In the genomic region with DNA sequence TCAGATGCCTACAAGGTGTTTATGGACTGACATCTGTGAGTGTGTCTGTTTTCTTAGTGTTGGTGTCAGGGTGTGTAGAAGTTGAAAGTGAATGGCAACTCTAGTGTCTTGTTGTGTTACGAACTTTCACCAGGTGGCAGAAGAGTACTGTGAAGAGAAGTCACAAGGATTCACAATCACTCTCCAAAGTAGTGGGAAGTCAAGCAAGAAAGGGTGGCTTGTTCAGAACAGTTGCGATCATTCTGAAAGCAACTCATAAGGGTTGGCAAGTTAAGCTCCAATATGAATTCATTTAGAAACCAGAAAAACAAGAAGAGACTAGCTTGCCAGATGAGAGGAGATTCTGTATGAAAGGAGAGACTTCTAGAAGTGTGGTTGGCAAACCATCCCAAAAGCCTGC, we compare ENCODE assay signal across 8 cellular contexts.
DNase-seq lines count a peak whose midpoint lies in the region; ATAC-seq, FAIRE-seq and TF ChIP-seq lines count a peak whose summit lies in the region.

No MANE protein-coding gene starts in this region.

- no peaks in the 10 kb centered on the region for H3K9me3 ChIP-seq in right cardiac atrium (ENCODE audit: control insufficient read depth, low read length)
- no peaks in the 10 kb centered on the region for H3K9me3 ChIP-seq in skeletal muscle satellite cell (replicated peaks; ENCODE audit: low read length)

- no peaks in the 10 kb centered on the region for H3K36me3 Mint-ChIP-seq in activated naive CD8-positive, alpha-beta T cell treated with anti-CD3 and anti-CD28 coated beads for 36 hours

- 16% methylated on average over 2 of the region's 2 CpGs for WGBS in right cardiac atrium

- no peak for DNase-seq in D721Med (ENCODE audit: insufficient read length, low spot score)
- peak; percentile 67 for DNase-seq in NCI-H510A treated with DMSO at 0.1 percent for 48 hours (lab: John Stamatoyannopoulos, UW)
- DNase-seq in activated naive CD8-positive, alpha-beta T cell treated with anti-CD3 and anti-CD28 coated beads for 36 hours = peak; percentile 26
- DNase-seq in right cardiac atrium = no peak

- intact Hi-C loops in right cardiac atrium (cut with DNase I) = loop anchor here (5.0 to 10.0 kb wide), 4 partner anchors 457 to 1080 kb away; a partner anchor contains a TSS

- H3K27me3 ChIP-seq in right cardiac atrium (ENCODE audit: control insufficient read depth, insufficient read depth) = no peaks in the 10 kb centered on the region
- H3K27me3 ChIP-seq in skeletal muscle satellite cell (ENCODE audit: control insufficient read depth, insufficient read depth, low read length) = no peaks in the 10 kb centered on the region

- peak; percentile 96 for FAIRE-seq in D721Med (lab: Jason Lieb, UNC)

- H3K36me3 ChIP-seq in skeletal muscle satellite cell (ENCODE audit: insufficient read depth, low read length) = no peaks in the 10 kb centered on the region

- H3K27ac ChIP-seq in right cardiac atrium (ENCODE audit: low read length) = no peak overlapping the region

- no peaks in the 10 kb centered on the region for H3K9me3 Mint-ChIP-seq in activated naive CD8-positive, alpha-beta T cell treated with anti-CD3 and anti-CD28 coated beads for 36 hours

- H3K4me3 Mint-ChIP-seq in activated naive CD8-positive, alpha-beta T cell treated with anti-CD3 and anti-CD28 coated beads for 36 hours = no peak overlapping the region

- H3K27me3 Mint-ChIP-seq in activated naive CD8-positive, alpha-beta T cell treated with anti-CD3 and anti-CD28 coated beads for 36 hours = peaks cover 16% of the 10 kb centered on the region

- peak overlapping the region; percentile 10 for H3K4me2 ChIP-seq in skeletal muscle satellite cell (ENCODE audit: low read length)

- peaks cover 34% of the 10 kb centered on the region for H3K4me1 Mint-ChIP-seq in activated naive CD8-positive, alpha-beta T cell treated with anti-CD3 and anti-CD28 coated beads for 36 hours

- ATAC-seq in GM18868 (IDR thresholded peaks at IDR 0.05; ENCODE audit: unreplicated experiment) (peak; percentile 72), HG03025 (IDR thresholded peaks at IDR 0.05; ENCODE audit: low FRiP score, unreplicated experiment) (peak; percentile 61), right cardiac atrium (peak; percentile 70 to 82), HG03521 (IDR thresholded peaks at IDR 0.05; ENCODE audit: unreplicated experiment) (no peak)

- H3K4me1 ChIP-seq in right cardiac atrium (ENCODE audit: control insufficient read depth, insufficient read depth, low read length) (peaks cover 5% of the 10 kb centered on the region), skeletal muscle satellite cell (ENCODE audit: control insufficient read depth, insufficient read depth, low read length) (peaks cover 29% of the 10 kb centered on the region)

- H3K27ac Mint-ChIP-seq in activated naive CD8-positive, alpha-beta T cell treated with anti-CD3 and anti-CD28 coated beads for 36 hours = peak overlapping the region; percentile 6

- peak overlapping the region; percentile 64 for H3K9ac ChIP-seq in skeletal muscle satellite cell (ENCODE audit: low read depth, low read length)

- TF ChIP-seq CTCF in D721Med (IDR thresholded peaks at IDR 0.05; ENCODE audit: insufficient read depth, missing control alignments) = peak; percentile 73

- H3K4me3 ChIP-seq in right cardiac atrium (ENCODE audit: low read length) (no peak overlapping the region), skeletal muscle satellite cell (ENCODE audit: low read length) (no peak overlapping the region)

Comparison
In these comparisons a context has a peak if more than half of its experiments do, and no peak if none do; other contexts are left out.
1. DNase-seq: peak in NCI-H510A treated with DMSO at 0.1 percent for 48 hours (single experiment) and activated naive CD8-positive, alpha-beta T cell treated with anti-CD3 and anti-CD28 coated beads for 36 hours (single experiment); none in D721Med (single experiment) and right cardiac atrium (0 of 3).